Comparison of ENCODE assay signal across 8 cellular contexts in the genomic region with DNA sequence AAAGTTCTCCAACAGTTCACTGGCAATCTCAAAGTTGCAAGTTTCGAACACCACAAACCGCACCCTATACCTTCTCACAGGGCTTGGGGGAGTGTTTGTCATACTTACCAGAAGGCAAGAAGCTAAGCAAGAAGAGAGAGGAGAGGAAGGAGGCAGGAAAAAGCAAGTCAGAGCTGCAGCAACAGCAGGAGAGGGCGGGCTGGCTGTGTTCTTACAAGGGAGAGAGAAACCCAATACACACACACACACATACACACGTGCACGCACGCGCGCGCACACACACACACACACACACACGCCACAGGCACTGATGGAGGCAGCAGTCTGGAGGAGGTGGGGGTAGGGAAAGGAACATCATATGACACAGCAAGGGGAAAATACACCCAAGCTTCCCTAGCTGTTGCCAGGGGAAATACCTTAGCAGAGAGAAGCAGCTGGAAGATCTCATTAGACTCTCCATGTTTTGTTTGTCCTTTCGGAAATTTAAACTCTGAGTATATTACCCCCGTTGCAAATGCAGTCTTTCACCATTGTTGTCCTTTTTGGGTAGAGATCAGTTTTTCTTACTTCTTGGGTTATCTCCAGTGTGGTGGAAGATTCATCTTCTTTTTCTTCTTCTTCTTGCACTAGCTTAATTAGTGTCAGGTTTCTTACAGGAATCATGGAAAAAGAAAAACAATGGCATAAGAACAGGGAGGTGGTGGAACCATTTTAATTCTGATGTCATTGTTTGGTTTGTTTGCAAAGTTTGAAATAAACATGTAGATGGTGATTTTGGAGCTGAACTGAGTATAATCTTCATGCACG. TPM values are rescaled to one million over a fixed set of nuclear protein-coding genes. Genes with fewer than 3 reads are reported as not detected.
DNase-seq lines count a peak whose midpoint lies in the region; ATAC-seq and TF ChIP-seq lines count a peak whose summit lies in the region.

A gene (minus strand): TSS at position 186 of the 807 bp plus-strand sequence. CDS start 3,099 bp downstream, outside the sequence.

- ATAC-seq in GM19023 (IDR thresholded peaks at IDR 0.05; ENCODE audit: unreplicated experiment), result peak; percentile 60
- peak; percentile 49 for ATAC-seq in HG03108 (IDR thresholded peaks at IDR 0.05; ENCODE audit: unreplicated experiment)
- peak; percentile 88 for ATAC-seq in Right ventricle myocardium inferior

- no peaks in the 10 kb centered on the region for H3K9me3 ChIP-seq in uterus

- peak within 1 kb of the TSS in 1 of 2 donors; percentile 30 for H3K4me3 ChIP-seq in uterus

- H3K36me3 ChIP-seq in uterus, result no peaks in the 10 kb centered on the region

- H3K27me3 ChIP-seq in uterus, result no peaks in the 10 kb centered on the region

- DNase-seq in AG08395 (ENCODE audit: low spot score) (peak; percentile 36), SHP77 (lab: John Stamatoyannopoulos, UW) (peak; percentile 77 to 79), Right ventricle myocardium inferior (ENCODE audit: missing footprints) (peak; percentile 92), retina (peak; percentile 60), uterus (peak; percentile 81)
- peak; percentile 70 for DNase-seq in activated gamma-delta T cell treated with anti-CD3 and anti-CD28 coated beads, Interleukin-2, amount 50 U/mL, for 16 hours (ENCODE audit: low read depth)

- peak within 1 kb of the TSS; percentile 80 to 90 for H3K27ac ChIP-seq in uterus

- TF ChIP-seq CTCF in uterus (IDR thresholded peaks at IDR 0.05), result peak in 1 of 4 experiments; percentile 10

- TF ChIP-seq POLR2A in uterus (IDR thresholded peaks at IDR 0.05), result no peak

- intact Hi-C loops in Right ventricle myocardium inferior (cut with DNase I) (loop anchor here (5.0 kb wide), 1 partner anchor 80 kb away; a partner anchor contains a TSS), uterus (cut with DNase I; ENCODE audit: low total_unique reads) (no loop called here)

- H3K4me1 ChIP-seq in uterus, result peaks cover 0 to 5% of the 10 kb centered on the region in 2 donors

RNA-seq across cellular contexts. Expression of the gene that starts here (rescaled TPM):
- total RNA-seq in Right ventricle myocardium inferior (122 TPM), uterus (1 to 10 TPM in 3 of 4 donors, under 1 TPM in 1; 0.26 to 2.5 (median 1.9) TPM)

Comparison
In these comparisons a context has a peak if more than half of its experiments do, and no peak if none do; other contexts are left out.
1. RNA of the gene that starts here (total RNA-seq): 122 TPM in Right ventricle myocardium inferior (single experiment); 0.26 to 2.5 TPM in uterus; every median in the first group is over 10 times any median in the second.
2. DNase-seq: peak in every context shown above with its lines; median percentile 92 in Right ventricle myocardium inferior; 81 in uterus; 78 in SHP77; 70 in activated gamma-delta T cell treated with anti-CD3 and anti-CD28 coated beads, Interleukin-2, amount 50 U/mL, for 16 hours; 60 in retina; 36 in AG08395.
3. Peak in every context shown above with its lines, with median percentiles within 50 percentile points of each other: ATAC-seq.